ENCODE assay signal across 1 cellular context in the genomic region with DNA sequence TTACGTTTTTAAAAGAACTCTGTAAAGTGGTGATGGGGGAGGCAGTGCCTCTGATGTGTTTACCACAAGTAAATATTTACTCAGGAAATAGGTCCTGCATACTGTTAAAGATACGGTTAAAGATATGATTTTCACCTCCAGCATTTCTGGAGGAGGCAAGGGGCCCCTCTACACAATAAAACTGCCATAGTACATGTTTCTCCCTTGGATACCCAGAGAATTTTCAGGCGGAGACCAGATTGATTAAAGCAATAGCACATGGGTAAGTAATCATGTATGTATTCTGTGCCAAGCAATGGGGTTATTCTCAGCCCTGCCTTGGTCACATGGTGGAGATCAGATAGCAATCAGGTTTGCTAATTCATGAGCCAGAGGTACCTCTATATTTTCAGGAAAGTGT.
TF ChIP-seq lines count a peak whose summit lies in the region.

No MANE protein-coding gene starts in this region.

TF ChIP-seq in HepG2, 621 proteins besides CTCF, POLR2A, EP300 and RAD21 (continued from another document):
- TF ChIP-seq, protein P1, sequence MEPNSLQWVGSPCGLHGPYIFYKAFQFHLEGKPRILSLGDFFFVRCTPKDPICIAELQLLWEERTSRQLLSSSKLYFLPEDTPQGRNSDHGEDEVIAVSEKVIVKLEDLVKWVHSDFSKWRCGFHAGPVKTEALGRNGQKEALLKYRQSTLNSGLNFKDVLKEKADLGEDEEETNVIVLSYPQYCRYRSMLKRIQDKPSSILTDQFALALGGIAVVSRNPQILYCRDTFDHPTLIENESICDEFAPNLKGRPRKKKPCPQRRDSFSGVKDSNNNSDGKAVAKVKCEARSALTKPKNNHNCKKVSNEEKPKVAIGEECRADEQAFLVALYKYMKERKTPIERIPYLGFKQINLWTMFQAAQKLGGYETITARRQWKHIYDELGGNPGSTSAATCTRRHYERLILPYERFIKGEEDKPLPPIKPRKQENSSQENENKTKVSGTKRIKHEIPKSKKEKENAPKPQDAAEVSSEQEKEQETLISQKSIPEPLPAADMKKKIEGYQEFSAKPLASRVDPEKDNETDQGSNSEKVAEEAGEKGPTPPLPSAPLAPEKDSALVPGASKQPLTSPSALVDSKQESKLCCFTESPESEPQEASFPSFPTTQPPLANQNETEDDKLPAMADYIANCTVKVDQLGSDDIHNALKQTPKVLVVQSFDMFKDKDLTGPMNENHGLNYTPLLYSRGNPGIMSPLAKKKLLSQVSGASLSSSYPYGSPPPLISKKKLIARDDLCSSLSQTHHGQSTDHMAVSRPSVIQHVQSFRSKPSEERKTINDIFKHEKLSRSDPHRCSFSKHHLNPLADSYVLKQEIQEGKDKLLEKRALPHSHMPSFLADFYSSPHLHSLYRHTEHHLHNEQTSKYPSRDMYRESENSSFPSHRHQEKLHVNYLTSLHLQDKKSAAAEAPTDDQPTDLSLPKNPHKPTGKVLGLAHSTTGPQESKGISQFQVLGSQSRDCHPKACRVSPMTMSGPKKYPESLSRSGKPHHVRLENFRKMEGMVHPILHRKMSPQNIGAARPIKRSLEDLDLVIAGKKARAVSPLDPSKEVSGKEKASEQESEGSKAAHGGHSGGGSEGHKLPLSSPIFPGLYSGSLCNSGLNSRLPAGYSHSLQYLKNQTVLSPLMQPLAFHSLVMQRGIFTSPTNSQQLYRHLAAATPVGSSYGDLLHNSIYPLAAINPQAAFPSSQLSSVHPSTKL (CRISPR knock-in tag; IDR thresholded peaks at IDR 0.05) = peak; percentile 67
- TF ChIP-seq, protein P2, sequence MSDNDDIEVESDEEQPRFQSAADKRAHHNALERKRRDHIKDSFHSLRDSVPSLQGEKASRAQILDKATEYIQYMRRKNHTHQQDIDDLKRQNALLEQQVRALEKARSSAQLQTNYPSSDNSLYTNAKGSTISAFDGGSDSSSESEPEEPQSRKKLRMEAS (IDR thresholded peaks at IDR 0.05) = no peak
- TF ChIP-seq FOXP1 (IDR thresholded peaks at IDR 0.05) (no peak), FOXP1 (CRISPR knock-in tag; IDR thresholded peaks at IDR 0.05) (peak; percentile 78), HOXD1 (CRISPR knock-in tag; IDR thresholded peaks at IDR 0.05) (no peak), KLF6 (CRISPR knock-in tag; IDR thresholded peaks at IDR 0.05) (no peak), SETDB1 (CRISPR knock-in tag; IDR thresholded peaks at IDR 0.05; ENCODE audit: borderline replicate concordance) (no peak), PHF20 (CRISPR knock-in tag; IDR thresholded peaks at IDR 0.05) (no peak), ZKSCAN5 (CRISPR knock-in tag; IDR thresholded peaks at IDR 0.05) (peak; percentile 87), FOXA3 (CRISPR knock-in tag; IDR thresholded peaks at IDR 0.05) (peak; percentile 86), FOXA1 (IDR thresholded peaks at IDR 0.05) (no peak), FOXA1 (CRISPR knock-in tag; IDR thresholded peaks at IDR 0.05) (peak; percentile 38; the same call in 1 of the 2 replicates), SSRP1 (CRISPR knock-in tag; IDR thresholded peaks at IDR 0.05) (no peak), BORCS8-MEF2B (CRISPR knock-in tag; IDR thresholded peaks at IDR 0.05) (no peak), HMG20A (CRISPR knock-in tag; IDR thresholded peaks at IDR 0.05; ENCODE audit: borderline replicate concordance) (peak; percentile 63; the same call in 1 of the 2 replicates), SOX6 (IDR thresholded peaks at IDR 0.05) (no peak), SOX6 (CRISPR knock-in tag; IDR thresholded peaks at IDR 0.05) (peak; percentile 41; the same call in 1 of the 2 replicates), SOX13 (IDR thresholded peaks at IDR 0.05) (no peak), SOX13 (CRISPR knock-in tag; conservative IDR thresholded peaks at IDR 0.05 in 1 of 2, IDR thresholded peaks at IDR 0.05 in 1 of 2) (peak in 1 of 2 experiments; percentile 33; a peak in 1 of 4 replicates), GATAD2A (CRISPR knock-in tag; IDR thresholded peaks at IDR 0.05) (peak; percentile 47), ZNF709 (CRISPR knock-in tag; IDR thresholded peaks at IDR 0.05) (no peak), ZNF264 (CRISPR knock-in tag; IDR thresholded peaks at IDR 0.05) (no peak), NPAS2 (CRISPR knock-in tag; IDR thresholded peaks at IDR 0.05; ENCODE audit: borderline replicate concordance) (no peak), SNAPC2 (CRISPR knock-in tag; IDR thresholded peaks at IDR 0.05) (no peak)
- TF ChIP-seq, protein P3, sequence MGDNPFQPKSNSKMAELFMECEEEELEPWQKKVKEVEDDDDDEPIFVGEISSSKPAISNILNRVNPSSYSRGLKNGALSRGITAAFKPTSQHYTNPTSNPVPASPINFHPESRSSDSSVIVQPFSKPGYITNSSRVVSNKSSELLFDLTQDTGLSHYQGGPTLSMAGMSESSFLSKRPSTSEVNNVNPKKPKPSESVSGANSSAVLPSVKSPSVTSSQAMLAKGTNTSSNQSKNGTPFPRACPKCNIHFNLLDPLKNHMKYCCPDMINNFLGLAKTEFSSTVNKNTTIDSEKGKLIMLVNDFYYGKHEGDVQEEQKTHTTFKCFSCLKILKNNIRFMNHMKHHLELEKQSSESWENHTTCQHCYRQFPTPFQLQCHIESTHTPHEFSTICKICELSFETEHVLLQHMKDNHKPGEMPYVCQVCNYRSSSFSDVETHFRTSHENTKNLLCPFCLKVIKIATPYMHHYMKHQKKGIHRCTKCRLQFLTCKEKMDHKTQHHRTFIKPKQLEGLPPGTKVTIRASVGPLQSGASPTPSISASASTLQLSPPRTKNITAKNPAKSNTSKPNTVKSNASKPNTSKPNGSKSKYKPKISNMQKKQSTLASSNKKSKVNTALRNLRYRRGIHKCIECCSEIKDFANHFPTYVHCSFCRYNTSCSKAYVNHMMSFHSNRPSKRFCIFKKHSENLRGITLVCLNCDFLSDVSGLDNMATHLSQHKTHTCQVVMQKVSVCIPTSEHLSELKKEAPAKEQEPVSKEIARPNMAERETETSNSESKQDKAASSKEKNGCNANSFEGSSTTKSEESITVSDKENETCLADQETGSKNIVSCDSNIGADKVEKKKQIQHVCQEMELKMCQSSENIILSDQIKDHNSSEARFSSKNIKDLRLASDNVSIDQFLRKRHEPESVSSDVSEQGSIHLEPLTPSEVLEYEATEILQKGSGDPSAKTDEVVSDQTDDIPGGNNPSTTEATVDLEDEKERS (CRISPR knock-in tag; IDR thresholded peaks at IDR 0.05) = no peak
- TF ChIP-seq, protein P4, sequence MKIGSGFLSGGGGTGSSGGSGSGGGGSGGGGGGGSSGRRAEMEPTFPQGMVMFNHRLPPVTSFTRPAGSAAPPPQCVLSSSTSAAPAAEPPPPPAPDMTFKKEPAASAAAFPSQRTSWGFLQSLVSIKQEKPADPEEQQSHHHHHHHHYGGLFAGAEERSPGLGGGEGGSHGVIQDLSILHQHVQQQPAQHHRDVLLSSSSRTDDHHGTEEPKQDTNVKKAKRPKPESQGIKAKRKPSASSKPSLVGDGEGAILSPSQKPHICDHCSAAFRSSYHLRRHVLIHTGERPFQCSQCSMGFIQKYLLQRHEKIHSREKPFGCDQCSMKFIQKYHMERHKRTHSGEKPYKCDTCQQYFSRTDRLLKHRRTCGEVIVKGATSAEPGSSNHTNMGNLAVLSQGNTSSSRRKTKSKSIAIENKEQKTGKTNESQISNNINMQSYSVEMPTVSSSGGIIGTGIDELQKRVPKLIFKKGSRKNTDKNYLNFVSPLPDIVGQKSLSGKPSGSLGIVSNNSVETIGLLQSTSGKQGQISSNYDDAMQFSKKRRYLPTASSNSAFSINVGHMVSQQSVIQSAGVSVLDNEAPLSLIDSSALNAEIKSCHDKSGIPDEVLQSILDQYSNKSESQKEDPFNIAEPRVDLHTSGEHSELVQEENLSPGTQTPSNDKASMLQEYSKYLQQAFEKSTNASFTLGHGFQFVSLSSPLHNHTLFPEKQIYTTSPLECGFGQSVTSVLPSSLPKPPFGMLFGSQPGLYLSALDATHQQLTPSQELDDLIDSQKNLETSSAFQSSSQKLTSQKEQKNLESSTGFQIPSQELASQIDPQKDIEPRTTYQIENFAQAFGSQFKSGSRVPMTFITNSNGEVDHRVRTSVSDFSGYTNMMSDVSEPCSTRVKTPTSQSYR (CRISPR knock-in tag; IDR thresholded peaks at IDR 0.05; ENCODE audit: borderline replicate concordance) = 0 out of 2 replicates have a peak, but pooled peaks have one; percentile 20
- TF ChIP-seq, protein P5, sequence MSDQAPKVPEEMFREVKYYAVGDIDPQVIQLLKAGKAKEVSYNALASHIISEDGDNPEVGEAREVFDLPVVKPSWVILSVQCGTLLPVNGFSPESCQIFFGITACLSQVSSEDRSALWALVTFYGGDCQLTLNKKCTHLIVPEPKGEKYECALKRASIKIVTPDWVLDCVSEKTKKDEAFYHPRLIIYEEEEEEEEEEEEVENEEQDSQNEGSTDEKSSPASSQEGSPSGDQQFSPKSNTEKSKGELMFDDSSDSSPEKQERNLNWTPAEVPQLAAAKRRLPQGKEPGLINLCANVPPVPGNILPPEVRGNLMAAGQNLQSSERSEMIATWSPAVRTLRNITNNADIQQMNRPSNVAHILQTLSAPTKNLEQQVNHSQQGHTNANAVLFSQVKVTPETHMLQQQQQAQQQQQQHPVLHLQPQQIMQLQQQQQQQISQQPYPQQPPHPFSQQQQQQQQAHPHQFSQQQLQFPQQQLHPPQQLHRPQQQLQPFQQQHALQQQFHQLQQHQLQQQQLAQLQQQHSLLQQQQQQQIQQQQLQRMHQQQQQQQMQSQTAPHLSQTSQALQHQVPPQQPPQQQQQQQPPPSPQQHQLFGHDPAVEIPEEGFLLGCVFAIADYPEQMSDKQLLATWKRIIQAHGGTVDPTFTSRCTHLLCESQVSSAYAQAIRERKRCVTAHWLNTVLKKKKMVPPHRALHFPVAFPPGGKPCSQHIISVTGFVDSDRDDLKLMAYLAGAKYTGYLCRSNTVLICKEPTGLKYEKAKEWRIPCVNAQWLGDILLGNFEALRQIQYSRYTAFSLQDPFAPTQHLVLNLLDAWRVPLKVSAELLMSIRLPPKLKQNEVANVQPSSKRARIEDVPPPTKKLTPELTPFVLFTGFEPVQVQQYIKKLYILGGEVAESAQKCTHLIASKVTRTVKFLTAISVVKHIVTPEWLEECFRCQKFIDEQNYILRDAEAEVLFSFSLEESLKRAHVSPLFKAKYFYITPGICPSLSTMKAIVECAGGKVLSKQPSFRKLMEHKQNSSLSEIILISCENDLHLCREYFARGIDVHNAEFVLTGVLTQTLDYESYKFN (CRISPR knock-in tag; conservative IDR thresholded peaks at IDR 0.05) = peak; percentile 26
- TF ChIP-seq, protein P6, sequence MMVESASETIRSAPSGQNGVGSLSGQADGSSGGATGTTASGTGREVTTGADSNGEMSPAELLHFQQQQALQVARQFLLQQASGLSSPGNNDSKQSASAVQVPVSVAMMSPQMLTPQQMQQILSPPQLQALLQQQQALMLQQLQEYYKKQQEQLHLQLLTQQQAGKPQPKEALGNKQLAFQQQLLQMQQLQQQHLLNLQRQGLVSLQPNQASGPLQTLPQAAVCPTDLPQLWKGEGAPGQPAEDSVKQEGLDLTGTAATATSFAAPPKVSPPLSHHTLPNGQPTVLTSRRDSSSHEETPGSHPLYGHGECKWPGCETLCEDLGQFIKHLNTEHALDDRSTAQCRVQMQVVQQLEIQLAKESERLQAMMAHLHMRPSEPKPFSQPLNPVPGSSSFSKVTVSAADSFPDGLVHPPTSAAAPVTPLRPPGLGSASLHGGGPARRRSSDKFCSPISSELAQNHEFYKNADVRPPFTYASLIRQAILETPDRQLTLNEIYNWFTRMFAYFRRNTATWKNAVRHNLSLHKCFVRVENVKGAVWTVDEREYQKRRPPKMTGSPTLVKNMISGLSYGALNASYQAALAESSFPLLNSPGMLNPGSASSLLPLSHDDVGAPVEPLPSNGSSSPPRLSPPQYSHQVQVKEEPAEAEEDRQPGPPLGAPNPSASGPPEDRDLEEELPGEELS (CRISPR knock-in tag; IDR thresholded peaks at IDR 0.05) = peak; percentile 65
- TF ChIP-seq, protein P7, sequence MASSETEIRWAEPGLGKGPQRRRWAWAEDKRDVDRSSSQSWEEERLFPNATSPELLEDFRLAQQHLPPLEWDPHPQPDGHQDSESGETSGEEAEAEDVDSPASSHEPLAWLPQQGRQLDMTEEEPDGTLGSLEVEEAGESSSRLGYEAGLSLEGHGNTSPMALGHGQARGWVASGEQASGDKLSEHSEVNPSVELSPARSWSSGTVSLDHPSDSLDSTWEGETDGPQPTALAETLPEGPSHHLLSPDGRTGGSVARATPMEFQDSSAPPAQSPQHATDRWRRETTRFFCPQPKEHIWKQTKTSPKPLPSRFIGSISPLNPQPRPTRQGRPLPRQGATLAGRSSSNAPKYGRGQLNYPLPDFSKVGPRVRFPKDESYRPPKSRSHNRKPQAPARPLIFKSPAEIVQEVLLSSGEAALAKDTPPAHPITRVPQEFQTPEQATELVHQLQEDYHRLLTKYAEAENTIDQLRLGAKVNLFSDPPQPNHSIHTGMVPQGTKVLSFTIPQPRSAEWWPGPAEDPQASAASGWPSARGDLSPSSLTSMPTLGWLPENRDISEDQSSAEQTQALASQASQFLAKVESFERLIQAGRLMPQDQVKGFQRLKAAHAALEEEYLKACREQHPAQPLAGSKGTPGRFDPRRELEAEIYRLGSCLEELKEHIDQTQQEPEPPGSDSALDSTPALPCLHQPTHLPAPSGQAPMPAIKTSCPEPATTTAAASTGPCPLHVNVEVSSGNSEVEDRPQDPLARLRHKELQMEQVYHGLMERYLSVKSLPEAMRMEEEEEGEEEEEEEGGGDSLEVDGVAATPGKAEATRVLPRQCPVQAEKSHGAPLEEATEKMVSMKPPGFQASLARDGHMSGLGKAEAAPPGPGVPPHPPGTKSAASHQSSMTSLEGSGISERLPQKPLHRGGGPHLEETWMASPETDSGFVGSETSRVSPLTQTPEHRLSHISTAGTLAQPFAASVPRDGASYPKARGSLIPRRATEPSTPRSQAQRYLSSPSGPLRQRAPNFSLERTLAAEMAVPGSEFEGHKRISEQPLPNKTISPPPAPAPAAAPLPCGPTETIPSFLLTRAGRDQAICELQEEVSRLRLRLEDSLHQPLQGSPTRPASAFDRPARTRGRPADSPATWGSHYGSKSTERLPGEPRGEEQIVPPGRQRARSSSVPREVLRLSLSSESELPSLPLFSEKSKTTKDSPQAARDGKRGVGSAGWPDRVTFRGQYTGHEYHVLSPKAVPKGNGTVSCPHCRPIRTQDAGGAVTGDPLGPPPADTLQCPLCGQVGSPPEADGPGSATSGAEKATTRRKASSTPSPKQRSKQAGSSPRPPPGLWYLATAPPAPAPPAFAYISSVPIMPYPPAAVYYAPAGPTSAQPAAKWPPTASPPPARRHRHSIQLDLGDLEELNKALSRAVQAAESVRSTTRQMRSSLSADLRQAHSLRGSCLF (CRISPR knock-in tag; IDR thresholded peaks at IDR 0.05; ENCODE audit: borderline replicate concordance) = no peak
